Comparison of ENCODE assay signal across 25 cellular contexts in the genomic region with DNA sequence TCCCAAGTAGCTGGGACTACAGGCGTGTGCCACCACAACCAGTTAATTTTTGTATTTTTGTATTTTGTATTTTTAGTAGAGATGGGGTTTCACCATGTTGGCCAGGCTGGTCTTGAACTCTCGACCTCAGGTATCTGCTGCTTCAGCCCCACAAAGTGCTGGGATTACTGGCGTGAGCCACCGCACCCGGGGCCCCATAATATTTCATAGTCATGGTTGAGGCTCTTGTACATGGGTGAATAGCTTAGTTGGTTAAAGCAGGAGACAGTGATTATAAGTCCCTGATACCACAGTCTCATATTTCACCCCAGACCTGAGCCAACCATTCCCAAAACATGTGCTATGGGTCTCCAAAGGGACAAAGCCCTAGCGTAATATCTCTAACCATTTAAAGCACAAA. TPM values are rescaled to one million over a fixed set of nuclear protein-coding genes. Genes with fewer than 3 reads are reported as not detected.
DNase-seq lines count a peak whose midpoint lies in the region; ATAC-seq and TF ChIP-seq lines count a peak whose summit lies in the region.
"Had no signal": no experiment of that assay in that cellular context is flagged by ENCODE, and none has a peak within 500 bp of the region (broad histone marks: within the 10 kb centered on the region; RNA-seq: fewer than 3 reads in every experiment).

No MANE protein-coding gene starts in this region.

- H3K27ac ChIP-seq in caudate nucleus (ENCODE audit: low read depth, low read length) (peak overlapping the region; percentile 76), layer of hippocampus (ENCODE audit: low read depth, low read length) (peak overlapping the region; percentile 57), thymus (ENCODE audit: low read depth) (peak overlapping the region; percentile 18)
- H3K27ac ChIP-seq in CD4-positive, alpha-beta memory T cell (ENCODE audit: low read depth, low read length) = no peak overlapping the region

- H3K36me3 Mint-ChIP-seq in HFFc6 (ENCODE audit: low read depth) = peaks cover 20% of the 10 kb centered on the region
- no peaks in the 10 kb centered on the region for H3K36me3 Mint-ChIP-seq in glutamatergic neuron (ENCODE audit: unreplicated experiment)
- H3K36me3 Mint-ChIP-seq in CD4-positive, alpha-beta memory T cell = peaks cover 3% of the 10 kb centered on the region in 2 donors
- H3K36me3 Mint-ChIP-seq: activated CD8-positive, alpha-beta memory T cell treated with anti-CD3 and anti-CD28 coated beads, Interleukin-2, amount 10 ng/mL, durations not matched to agents 7 days and 5 days had no signal

- H3K9me3 Mint-ChIP-seq in HFFc6 (no peaks in the 10 kb centered on the region), glutamatergic neuron (ENCODE audit: unreplicated experiment) (no peaks in the 10 kb centered on the region)
- no peaks in the 10 kb centered on the region for H3K9me3 Mint-ChIP-seq in CD4-positive, alpha-beta memory T cell
- H3K9me3 Mint-ChIP-seq: activated T-helper 17 cell treated with anti-CD3 and anti-CD28 coated beads, Interleukin-2, amount 50 U/mL, for 72 hours; CD4-positive, alpha-beta T cell; effector memory CD8-positive, alpha-beta T cell; naive thymus-derived CD8-positive, alpha-beta T cell; stimulated activated naive CD8-positive, alpha-beta T cell treated with anti-CD3 and anti-CD28 coated beads, Interleukin-15, Interleukin-2, amounts not matched to agents 100 ng/mL and 50 ng/mL, for 24 hours had no signal

- H3K36me3 ChIP-seq in thymus (ENCODE audit: control insufficient read depth, insufficient read depth) = no peaks in the 10 kb centered on the region
- H3K36me3 ChIP-seq in CD4-positive, alpha-beta memory T cell (ENCODE audit: insufficient read depth, low read length) = no peaks in the 10 kb centered on the region
- H3K36me3 ChIP-seq: pancreas had no signal

- H3K9me3 ChIP-seq in thymus (ENCODE audit: control insufficient read depth) = no peaks in the 10 kb centered on the region
- no peaks in the 10 kb centered on the region for H3K9me3 ChIP-seq in CD4-positive, alpha-beta memory T cell (ENCODE audit: control insufficient read depth in 1 of 2, low read length in 2 of 2)
- H3K9me3 ChIP-seq: pancreas had no signal

- CTCF ChIA-PET in CD4-positive, alpha-beta memory T cell (lab: Charles Lee; ENCODE audit: partially characterized antibody) = no interaction called here

- no peaks in the 10 kb centered on the region for H3K27me3 Mint-ChIP-seq in HFFc6 (ENCODE audit: insufficient read depth)
- H3K27me3 Mint-ChIP-seq in glutamatergic neuron (ENCODE audit: unreplicated experiment) = no peaks in the 10 kb centered on the region
- H3K27me3 Mint-ChIP-seq in CD4-positive, alpha-beta memory T cell = no peaks in the 10 kb centered on the region
- H3K27me3 Mint-ChIP-seq: activated CD4-positive, alpha-beta T cell treated with anti-CD3 and anti-CD28 coated beads for 36 hours; activated CD8-positive, alpha-beta memory T cell treated with anti-CD3 and anti-CD28 coated beads, Interleukin-2, amount 10 ng/mL, durations not matched to agents 7 days and 5 days; activated T-helper 17 cell treated with anti-CD3 and anti-CD28 coated beads, Interleukin-2, amount 50 U/mL, for 72 hours; CD4-positive, alpha-beta T cell; effector memory CD8-positive, alpha-beta T cell; naive thymus-derived CD8-positive, alpha-beta T cell; stimulated activated naive CD8-positive, alpha-beta T cell treated with anti-CD3 and anti-CD28 coated beads, Interleukin-15, Interleukin-2, amounts not matched to agents 100 ng/mL and 50 ng/mL, for 24 hours had no signal

- peaks cover 77% of the 10 kb centered on the region for H3K4me1 Mint-ChIP-seq in HFFc6 (ENCODE audit: low read depth)
- peaks cover 12% of the 10 kb centered on the region for H3K4me1 Mint-ChIP-seq in glutamatergic neuron (ENCODE audit: low read depth, unreplicated experiment)
- peaks cover 28 to 45% (median 33%) of the 10 kb centered on the region in 4 donors for H3K4me1 Mint-ChIP-seq in CD4-positive, alpha-beta memory T cell

- POLR2A ChIA-PET in CD4-positive, alpha-beta memory T cell (lab: Charles Lee; ENCODE audit: partially characterized antibody) = no interaction called here

- H3K27me3 ChIP-seq in layer of hippocampus (ENCODE audit: control insufficient read depth, insufficient read depth, low read length) (no peaks in the 10 kb centered on the region), thymus (ENCODE audit: control insufficient read depth, insufficient read depth) (no peaks in the 10 kb centered on the region)
- no peaks in the 10 kb centered on the region for H3K27me3 ChIP-seq in CD4-positive, alpha-beta memory T cell (ENCODE audit: insufficient read depth, low read length)
- H3K27me3 ChIP-seq: pancreas had no signal

- WGBS in thymus = 98% methylated on average over 6 of the region's 6 CpGs

- H3K4me3 Mint-ChIP-seq in HFFc6 (no peak overlapping the region), glutamatergic neuron (ENCODE audit: unreplicated experiment) (no peak overlapping the region)
- H3K4me3 Mint-ChIP-seq in CD4-positive, alpha-beta memory T cell = no peak overlapping the region
- H3K4me3 Mint-ChIP-seq: activated CD4-positive, alpha-beta T cell treated with anti-CD3 and anti-CD28 coated beads for 36 hours; activated CD8-positive, alpha-beta memory T cell treated with anti-CD3 and anti-CD28 coated beads, Interleukin-2, amount 10 ng/mL, durations not matched to agents 7 days and 5 days; activated T-helper 17 cell treated with anti-CD3 and anti-CD28 coated beads, Interleukin-2, amount 50 U/mL, for 72 hours; CD4-positive, alpha-beta T cell; effector memory CD8-positive, alpha-beta T cell; naive thymus-derived CD8-positive, alpha-beta T cell; stimulated activated naive CD8-positive, alpha-beta T cell treated with anti-CD3 and anti-CD28 coated beads, Interleukin-15, Interleukin-2, amounts not matched to agents 100 ng/mL and 50 ng/mL, for 24 hours had no signal

- DNase-seq in HFFc6 (no peak), caudate nucleus (lab: John Stamatoyannopoulos, UW) (no peak), glutamatergic neuron (no peak), NCI-H345 (lab: John Stamatoyannopoulos, UW) (no peak)
- no peak for DNase-seq in CD4-positive, alpha-beta memory T cell
- DNase-seq: activated CD4-positive, alpha-beta T cell treated with anti-CD3 and anti-CD28 coated beads for 36 hours; activated CD8-positive, alpha-beta memory T cell treated with anti-CD3 and anti-CD28 coated beads, Interleukin-2, amount 10 ng/mL, durations not matched to agents 7 days and 5 days; CD4-positive, alpha-beta T cell; central memory CD4-positive, alpha-beta T cell; DMS79 treated with DMSO at 0.1 percent for 48 hours; effector memory CD8-positive, alpha-beta T cell; hypothalamus; KBM-7; mesendoderm; naive thymus-derived CD8-positive, alpha-beta T cell; NCI-H2029; NCI-H510A; pancreas; stimulated activated CD4-positive, alpha-beta T cell treated with anti-CD3 and anti-CD28 coated beads, Interleukin-2, amount 100 ng/mL, for 24 hours; SW 1271 had no signal

- H3K27ac Mint-ChIP-seq in HFFc6 (peak overlapping the region; percentile 7; the same call in 1 of the 2 replicates), glutamatergic neuron (ENCODE audit: unreplicated experiment) (no peak overlapping the region)
- no peak overlapping the region for H3K27ac Mint-ChIP-seq in CD4-positive, alpha-beta memory T cell
- H3K27ac Mint-ChIP-seq: activated CD4-positive, alpha-beta T cell treated with anti-CD3 and anti-CD28 coated beads for 36 hours; activated CD8-positive, alpha-beta memory T cell treated with anti-CD3 and anti-CD28 coated beads, Interleukin-2, amount 10 ng/mL, durations not matched to agents 7 days and 5 days; activated T-helper 17 cell treated with anti-CD3 and anti-CD28 coated beads, Interleukin-2, amount 50 U/mL, for 72 hours; CD4-positive, alpha-beta T cell; effector memory CD8-positive, alpha-beta T cell; naive thymus-derived CD8-positive, alpha-beta T cell; stimulated activated naive CD8-positive, alpha-beta T cell treated with anti-CD3 and anti-CD28 coated beads, Interleukin-15, Interleukin-2, amounts not matched to agents 100 ng/mL and 50 ng/mL, for 24 hours had no signal

- H3K4me3 ChIP-seq in thymus (ENCODE audit: low read length) = no peak overlapping the region
- H3K4me3 ChIP-seq in CD4-positive, alpha-beta memory T cell (ENCODE audit: low read length in 2 of 2) = no peak overlapping the region
- H3K4me3 ChIP-seq: pancreas had no signal

- intact Hi-C loops in CD4-positive, alpha-beta memory T cell (cut with micrococcal nuclease) = no loop called here

- H3K4me1 ChIP-seq in thymus (ENCODE audit: control insufficient read depth, insufficient read depth, low read length) = peaks cover 2% of the 10 kb centered on the region
- H3K4me1 ChIP-seq in CD4-positive, alpha-beta memory T cell (ENCODE audit: insufficient read depth, low read length) = peaks cover 20% of the 10 kb centered on the region

- ATAC-seq in HG02840 (IDR thresholded peaks at IDR 0.05; ENCODE audit: low FRiP score, unreplicated experiment) = no peak
- ATAC-seq: activated CD4-positive, alpha-beta T cell treated with anti-CD3 and anti-CD28 coated beads for 36 hours; activated CD8-positive, alpha-beta memory T cell treated with anti-CD3 and anti-CD28 coated beads, Interleukin-2, amount 10 ng/mL, durations not matched to agents 7 days and 5 days; activated T-helper 17 cell treated with anti-CD3 and anti-CD28 coated beads, Interleukin-2, amount 50 U/mL, for 72 hours; effector memory CD8-positive, alpha-beta T cell; naive thymus-derived CD8-positive, alpha-beta T cell; pancreas had no signal

- TF ChIP-seq CTCF in HFFc6 (IDR thresholded peaks at IDR 0.05) (no peak), glutamatergic neuron (IDR thresholded peaks at IDR 0.05; ENCODE audit: partially characterized antibody, unreplicated experiment) (no peak)

RNA-seq across cellular contexts. Expression of gene MBNL2, which starts 26.1 kb away (rescaled TPM):
- 100 to 1,000 TPM in 3 of 6 experiments, 10 to 100 TPM in 3; 78.5 to 138 (median 99.8) TPM for total RNA-seq in HFFc6 (2021; fragmentation: NEBNext Ultra II Directional; extraction: Animal tissue kit (Norgen Biotek cat#: 25700))
- polyA plus RNA-seq in thymus = 22.7 TPM
- total RNA-seq in glutamatergic neuron (ENCODE audit: unreplicated experiment) = 12.4 TPM
- 10 to 100 TPM; 33.0 to 36.2 TPM for total RNA-seq in CD4-positive, alpha-beta memory T cell
- 10 to 100 TPM; 20.1 to 23.7 TPM for polyA plus RNA-seq in CD4-positive, alpha-beta memory T cell
